ENCODE assay signal across 1 cellular context in the genomic region with DNA sequence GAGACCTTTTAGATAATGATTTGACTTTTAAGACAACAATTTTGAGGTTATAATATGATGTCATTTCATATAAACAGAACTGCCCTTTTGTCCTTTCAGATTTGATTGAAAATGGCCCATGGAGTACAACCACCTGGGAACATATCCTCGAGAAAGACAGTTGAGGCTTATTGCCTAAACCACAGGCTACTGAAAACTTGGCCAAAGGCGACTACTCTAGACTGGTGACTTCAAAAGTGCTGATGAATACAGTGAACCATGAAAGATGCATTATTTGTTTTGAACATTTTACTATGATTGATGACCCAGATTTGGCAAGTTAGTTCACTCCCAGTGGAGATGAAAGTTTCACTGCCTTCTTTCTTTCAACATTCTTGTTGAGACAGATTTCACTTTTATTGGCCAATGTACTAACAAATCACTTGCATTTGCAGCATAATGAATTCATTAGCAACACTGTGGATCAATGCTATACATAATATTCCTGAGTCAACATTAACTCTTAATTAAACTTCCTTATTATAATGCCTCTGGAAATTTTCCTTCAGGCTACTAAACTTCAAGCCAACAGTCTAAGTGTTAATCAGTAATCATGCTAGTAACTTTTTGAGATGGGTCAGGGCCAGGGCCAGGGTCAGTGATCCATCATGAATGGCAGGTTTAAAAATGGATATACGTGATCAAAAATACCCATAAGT.
TF ChIP-seq lines count a peak whose summit lies in the region.

No MANE protein-coding gene starts in this region.

TF ChIP-seq in HepG2, 621 proteins besides CTCF, POLR2A, EP300 and RAD21 (continued from another document):
- TF ChIP-seq, protein P1, sequence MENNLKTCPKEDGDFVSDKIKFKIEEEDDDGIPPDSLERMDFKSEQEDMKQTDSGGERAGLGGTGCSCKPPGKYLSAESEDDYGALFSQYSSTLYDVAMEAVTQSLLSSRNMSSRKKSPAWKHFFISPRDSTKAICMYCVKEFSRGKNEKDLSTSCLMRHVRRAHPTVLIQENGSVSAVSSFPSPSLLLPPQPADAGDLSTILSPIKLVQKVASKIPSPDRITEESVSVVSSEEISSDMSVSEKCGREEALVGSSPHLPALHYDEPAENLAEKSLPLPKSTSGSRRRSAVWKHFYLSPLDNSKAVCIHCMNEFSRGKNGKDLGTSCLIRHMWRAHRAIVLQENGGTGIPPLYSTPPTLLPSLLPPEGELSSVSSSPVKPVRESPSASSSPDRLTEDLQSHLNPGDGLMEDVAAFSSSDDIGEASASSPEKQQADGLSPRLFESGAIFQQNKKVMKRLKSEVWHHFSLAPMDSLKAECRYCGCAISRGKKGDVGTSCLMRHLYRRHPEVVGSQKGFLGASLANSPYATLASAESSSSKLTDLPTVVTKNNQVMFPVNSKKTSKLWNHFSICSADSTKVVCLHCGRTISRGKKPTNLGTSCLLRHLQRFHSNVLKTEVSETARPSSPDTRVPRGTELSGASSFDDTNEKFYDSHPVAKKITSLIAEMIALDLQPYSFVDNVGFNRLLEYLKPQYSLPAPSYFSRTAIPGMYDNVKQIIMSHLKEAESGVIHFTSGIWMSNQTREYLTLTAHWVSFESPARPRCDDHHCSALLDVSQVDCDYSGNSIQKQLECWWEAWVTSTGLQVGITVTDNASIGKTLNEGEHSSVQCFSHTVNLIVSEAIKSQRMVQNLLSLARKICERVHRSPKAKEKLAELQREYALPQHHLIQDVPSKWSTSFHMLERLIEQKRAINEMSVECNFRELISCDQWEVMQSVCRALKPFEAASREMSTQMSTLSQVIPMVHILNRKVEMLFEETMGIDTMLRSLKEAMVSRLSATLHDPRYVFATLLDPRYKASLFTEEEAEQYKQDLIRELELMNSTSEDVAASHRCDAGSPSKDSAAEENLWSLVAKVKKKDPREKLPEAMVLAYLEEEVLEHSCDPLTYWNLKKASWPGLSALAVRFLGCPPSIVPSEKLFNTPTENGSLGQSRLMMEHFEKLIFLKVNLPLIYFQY (CRISPR knock-in tag; IDR thresholded peaks at IDR 0.05; ENCODE audit: borderline replicate concordance), result no peak
- TF ChIP-seq, protein P2, sequence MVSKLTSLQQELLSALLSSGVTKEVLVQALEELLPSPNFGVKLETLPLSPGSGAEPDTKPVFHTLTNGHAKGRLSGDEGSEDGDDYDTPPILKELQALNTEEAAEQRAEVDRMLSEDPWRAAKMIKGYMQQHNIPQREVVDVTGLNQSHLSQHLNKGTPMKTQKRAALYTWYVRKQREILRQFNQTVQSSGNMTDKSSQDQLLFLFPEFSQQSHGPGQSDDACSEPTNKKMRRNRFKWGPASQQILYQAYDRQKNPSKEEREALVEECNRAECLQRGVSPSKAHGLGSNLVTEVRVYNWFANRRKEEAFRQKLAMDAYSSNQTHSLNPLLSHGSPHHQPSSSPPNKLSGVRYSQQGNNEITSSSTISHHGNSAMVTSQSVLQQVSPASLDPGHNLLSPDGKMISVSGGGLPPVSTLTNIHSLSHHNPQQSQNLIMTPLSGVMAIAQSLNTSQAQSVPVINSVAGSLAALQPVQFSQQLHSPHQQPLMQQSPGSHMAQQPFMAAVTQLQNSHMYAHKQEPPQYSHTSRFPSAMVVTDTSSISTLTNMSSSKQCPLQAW (CRISPR knock-in tag; IDR thresholded peaks at IDR 0.05), result peak; percentile 78
- TF ChIP-seq SOX6 (IDR thresholded peaks at IDR 0.05) (no peak), SOX6 (CRISPR knock-in tag; IDR thresholded peaks at IDR 0.05) (peak; percentile 62), ZFP90 (CRISPR knock-in tag; IDR thresholded peaks at IDR 0.05; ENCODE audit: borderline replicate concordance) (no peak), ZNF562 (CRISPR knock-in tag; IDR thresholded peaks at IDR 0.05; ENCODE audit: borderline replicate concordance) (no peak), HES4 (CRISPR knock-in tag; IDR thresholded peaks at IDR 0.05; ENCODE audit: borderline replicate concordance) (no peak), MEIS1 (CRISPR knock-in tag; IDR thresholded peaks at IDR 0.05; ENCODE audit: borderline replicate concordance) (peak; percentile 100), MZF1 (CRISPR knock-in tag; IDR thresholded peaks at IDR 0.05; ENCODE audit: borderline replicate concordance) (no peak), HOXD1 (CRISPR knock-in tag; IDR thresholded peaks at IDR 0.05) (peak; percentile 100), HOXA5 (CRISPR knock-in tag; IDR thresholded peaks at IDR 0.05) (peak; percentile 99), SMAD3 (CRISPR knock-in tag; IDR thresholded peaks at IDR 0.05) (no peak), CREB1 (IDR thresholded peaks at IDR 0.05) (no peak), CREB1 (CRISPR knock-in tag; IDR thresholded peaks at IDR 0.05) (peak; percentile 50), ZNF567 (CRISPR knock-in tag; IDR thresholded peaks at IDR 0.05; ENCODE audit: borderline replicate concordance) (no peak), RXRA (CRISPR knock-in tag; IDR thresholded peaks at IDR 0.05) (peak; percentile 40; the same call in 1 of the 2 replicates)
- TF ChIP-seq, protein P3, sequence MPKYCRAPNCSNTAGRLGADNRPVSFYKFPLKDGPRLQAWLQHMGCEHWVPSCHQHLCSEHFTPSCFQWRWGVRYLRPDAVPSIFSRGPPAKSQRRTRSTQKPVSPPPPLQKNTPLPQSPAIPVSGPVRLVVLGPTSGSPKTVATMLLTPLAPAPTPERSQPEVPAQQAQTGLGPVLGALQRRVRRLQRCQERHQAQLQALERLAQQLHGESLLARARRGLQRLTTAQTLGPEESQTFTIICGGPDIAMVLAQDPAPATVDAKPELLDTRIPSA (CRISPR knock-in tag; IDR thresholded peaks at IDR 0.05; ENCODE audit: borderline replicate concordance), result no peak
